10 cellular contexts compared by ENCODE assay signal in the genomic region with DNA sequence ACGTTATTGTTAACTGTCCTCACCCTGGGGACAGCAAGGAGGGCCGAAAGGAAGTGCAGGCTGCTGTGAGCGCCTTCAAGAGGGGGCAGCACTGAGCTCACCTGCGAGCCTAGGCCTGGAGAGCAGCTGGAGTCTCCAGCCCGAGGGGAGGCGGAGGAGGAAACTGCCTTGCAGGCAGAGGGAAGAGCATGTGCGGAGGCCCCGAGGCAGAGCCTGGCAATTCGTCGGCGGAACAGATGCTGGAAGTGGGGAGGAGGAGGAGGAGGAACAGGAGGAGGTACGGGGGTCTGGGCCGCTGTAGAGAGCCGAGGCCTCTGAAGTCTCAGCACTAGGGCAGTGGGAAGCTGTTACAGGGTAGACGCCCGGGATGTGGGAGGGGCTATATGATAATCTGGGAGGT. TPM values are rescaled to one million over a fixed set of nuclear protein-coding genes. Genes with fewer than 3 reads are reported as not detected.
DNase-seq lines count a peak whose midpoint lies in the region; ATAC-seq, FAIRE-seq and TF ChIP-seq lines count a peak whose summit lies in the region.
"Had no signal": no experiment of that assay in that cellular context is flagged by ENCODE, and none has a peak within 500 bp of the region (broad histone marks: within the 10 kb centered on the region; RNA-seq: fewer than 3 reads in every experiment).

No MANE protein-coding gene starts in this region.

- CTCF ChIA-PET in A549 (lab: Yijun Ruan, JAX) (interaction anchor here (1.0 to 2.2 kb wide), 18 partner anchors 8 to 364 kb away, joined by 3 to 12 read pairs (median 4); no protein-coding TSS in a partner anchor), Caco-2 (lab: Charles Lee) (no interaction called here)
- CTCF ChIA-PET in activated CD8-positive, alpha-beta T cell treated with anti-CD3 and anti-CD28 coated beads for 36 hours (lab: Charles Lee): interaction anchor here (0.7 to 4.8 kb wide), 27 partner anchors 10 to 525 kb away, joined by 3 to 26 read pairs (median 4); no protein-coding TSS in a partner anchor

- H3K9me3 Mint-ChIP-seq in Caco-2 (ENCODE audit: unreplicated experiment) (no peaks in the 10 kb centered on the region), immature natural killer cell (no peaks in the 10 kb centered on the region)
- no peaks in the 10 kb centered on the region for H3K9me3 Mint-ChIP-seq in activated CD8-positive, alpha-beta T cell treated with anti-CD3 and anti-CD28 coated beads for 36 hours

- no peak for DNase-seq in A549 (ENCODE audit: low read depth in 1 of 2, low spot score in 1 of 2)
- DNase-seq in Caco-2: no peak
- DNase-seq in activated CD8-positive, alpha-beta T cell treated with anti-CD3 and anti-CD28 coated beads for 36 hours: peak; percentile 27
- no peak for DNase-seq in immature natural killer cell
- no peak for DNase-seq in aorta
- DNase-seq: dorsolateral prefrontal cortex, PC-9 had no signal

- no peak for FAIRE-seq in A549 (lab: Jason Lieb, UNC)

- H3K9me3 ChIP-seq in A549 (no peaks in the 10 kb centered on the region), Caco-2 (no peaks in the 10 kb centered on the region), aorta (ENCODE audit: control insufficient read depth, low read length) (no peaks in the 10 kb centered on the region)

- TF ChIP-seq CTCF in A549 (IDR thresholded peaks at IDR 0.05): no peak
- TF ChIP-seq CTCF in Caco-2 (IDR thresholded peaks at IDR 0.05; ENCODE audit: insufficient read depth in 1 of 2, low read depth in 1 of 2, low read length in 1 of 2, severe bottlenecking in 1 of 2, unreplicated experiment in 1 of 2): no peak
- TF ChIP-seq CTCF in activated CD8-positive, alpha-beta T cell treated with anti-CD3 and anti-CD28 coated beads for 36 hours (IDR thresholded peaks at IDR 0.05): no peak

- POLR2A ChIA-PET in A549 (lab: Yijun Ruan, JAX): no interaction called here
- POLR2A ChIA-PET in Caco-2 (lab: Charles Lee): no interaction called here
- POLR2A ChIA-PET in activated CD8-positive, alpha-beta T cell treated with anti-CD3 and anti-CD28 coated beads for 36 hours (lab: Charles Lee): interaction anchor here (0.8 kb wide), 1 partner anchor 329 kb away, joined by 3 read pairs; no protein-coding TSS in a partner anchor

- no peak for TF ChIP-seq EP300 in A549 (IDR thresholded peaks at IDR 0.05)

- TF ChIP-seq POLR2A in A549 (IDR thresholded peaks at IDR 0.05; ENCODE audit: low read length) (no peak), GM18505 (IDR thresholded peaks at IDR 0.05; ENCODE audit: borderline replicate concordance, extremely low read depth, insufficient read depth, insufficient read length) (no peak)

- H3K36me3 ChIP-seq in Caco-2 (ENCODE audit: control insufficient read depth, insufficient read depth, low read length) (no peaks in the 10 kb centered on the region), aorta (ENCODE audit: control insufficient read depth in 1 of 2, insufficient read depth in 2 of 2, low read length in 1 of 2) (no peaks in the 10 kb centered on the region)

- peak overlapping the region; percentile 4 for H3K27ac Mint-ChIP-seq in Caco-2 (ENCODE audit: unreplicated experiment)
- H3K27ac Mint-ChIP-seq in activated CD8-positive, alpha-beta T cell treated with anti-CD3 and anti-CD28 coated beads for 36 hours: no peak overlapping the region
- H3K27ac Mint-ChIP-seq in immature natural killer cell: peak overlapping the region in 1 of 6 donors; percentile 37

- H3K27me3 Mint-ChIP-seq in Caco-2 (ENCODE audit: insufficient read depth, unreplicated experiment) (peaks cover 2% of the 10 kb centered on the region), immature natural killer cell (ENCODE audit: low read depth in 3 of 3) (peaks cover 1 to 7% (median 1%) of the 10 kb centered on the region in 3 donors)
- no peaks in the 10 kb centered on the region for H3K27me3 Mint-ChIP-seq in activated CD8-positive, alpha-beta T cell treated with anti-CD3 and anti-CD28 coated beads for 36 hours

- H3K27me3 ChIP-seq in Caco-2 (replicated peaks; ENCODE audit: control insufficient read depth, insufficient read depth, low read length) (no peaks in the 10 kb centered on the region), aorta (ENCODE audit: control insufficient read depth in 1 of 2, insufficient read depth in 2 of 2, low read length in 1 of 2) (no peaks in the 10 kb centered on the region)
- H3K27me3 ChIP-seq: dorsolateral prefrontal cortex had no signal

- intact Hi-C loops in Caco-2 (cut with micrococcal nuclease; ENCODE audit: unreplicated experiment): no loop called here
- intact Hi-C loops in activated CD8-positive, alpha-beta T cell treated with anti-CD3 and anti-CD28 coated beads for 36 hours (cut with micrococcal nuclease): loop anchor here (10.0 kb wide), 1 partner anchor 365 kb away; no protein-coding TSS in a partner anchor
- intact Hi-C loops in aorta (cut with DNase I): loop anchor here in 1 of 2 donors (10.0 kb wide), 2 partner anchors 105 to 365 kb away; no protein-coding TSS in a partner anchor

- H3K4me3 ChIP-seq in A549: no peak overlapping the region
- H3K4me3 ChIP-seq in Caco-2 (ENCODE audit: low read depth, low read length): no peak overlapping the region
- no peak overlapping the region for H3K4me3 ChIP-seq in aorta (ENCODE audit: low read length in 2 of 2)
- H3K4me3 ChIP-seq: PC-9 had no signal

- peaks cover 27% of the 10 kb centered on the region for H3K4me1 ChIP-seq in A549
- H3K4me1 ChIP-seq in Caco-2: no peaks in the 10 kb centered on the region
- H3K4me1 ChIP-seq in aorta (ENCODE audit: control insufficient read depth in 1 of 2, insufficient read depth in 2 of 2, low read length in 2 of 2): no peaks in the 10 kb centered on the region

- BruUV-seq in Caco-2 (replicated peaks; lab: Mats Ljungman, UMichigan): no TSS peak

- H3K4me1 Mint-ChIP-seq in Caco-2 (ENCODE audit: low read depth, unreplicated experiment) (no peaks in the 10 kb centered on the region), immature natural killer cell (peaks cover 14 to 17% of the 10 kb centered on the region in 2 donors)
- peaks cover 12% of the 10 kb centered on the region for H3K4me1 Mint-ChIP-seq in activated CD8-positive, alpha-beta T cell treated with anti-CD3 and anti-CD28 coated beads for 36 hours (ENCODE audit: low read depth)

- H3K27ac ChIP-seq in A549 (peak overlapping the region; percentile 84 to 91), aorta (ENCODE audit: low read depth in 1 of 2, low read length in 2 of 2) (no peak overlapping the region)
- H3K27ac ChIP-seq: PC-9 had no signal

- H3K4me2 ChIP-seq in A549: no peak overlapping the region; the same call in 2 of the 3 replicates

- ATAC-seq in A549: no peak
- no peak for ATAC-seq in activated CD8-positive, alpha-beta T cell treated with anti-CD3 and anti-CD28 coated beads for 36 hours
- ATAC-seq in HG03460 (IDR thresholded peaks at IDR 0.05; ENCODE audit: unreplicated experiment): no peak
- no peak for ATAC-seq in aorta (ENCODE audit: low FRiP score)
- no peak for ATAC-seq in GM18505 (IDR thresholded peaks at IDR 0.05; ENCODE audit: unreplicated experiment)
- ATAC-seq in HG03354 (IDR thresholded peaks at IDR 0.05; ENCODE audit: poor library complexity, severe bottlenecking, unreplicated experiment): no peak

- WGBS in A549 (ENCODE audit: missing lambda C conversion rate): 91% methylated on average over 16 of the region's 16 CpGs
- WGBS in aorta, 2 donors: 73 to 82% methylated on average over 16 of the region's 16 CpGs

- TF ChIP-seq RAD21 in A549 (conservative IDR thresholded peaks at IDR 0.05 in 1 of 2, IDR thresholded peaks at IDR 0.05 in 1 of 2): no peak

- H3K4me3 Mint-ChIP-seq in Caco-2 (ENCODE audit: unreplicated experiment): no peak overlapping the region
- peak overlapping the region; percentile 33 for H3K4me3 Mint-ChIP-seq in activated CD8-positive, alpha-beta T cell treated with anti-CD3 and anti-CD28 coated beads for 36 hours
- H3K4me3 Mint-ChIP-seq in immature natural killer cell: peak overlapping the region in 4 of 5 donors; percentile 66 to 74 (median 69)

- H3K36me3 Mint-ChIP-seq in Caco-2 (ENCODE audit: insufficient read depth, unreplicated experiment) (no peaks in the 10 kb centered on the region), immature natural killer cell (no peaks in the 10 kb centered on the region)
- no peaks in the 10 kb centered on the region for H3K36me3 Mint-ChIP-seq in activated CD8-positive, alpha-beta T cell treated with anti-CD3 and anti-CD28 coated beads for 36 hours (ENCODE audit: low read depth)

TF ChIP-seq in A549, 52 proteins besides CTCF, POLR2A, EP300 and RAD21 (continues in another document):
- TF ChIP-seq POLR2AphosphoS2 (conservative IDR thresholded peaks at IDR 0.05; ENCODE audit: low read length) (no peak), MAFK (IDR thresholded peaks at IDR 0.05; ENCODE audit: partially characterized antibody) (no peak), NPAS2 (CRISPR knock-in tag; IDR thresholded peaks at IDR 0.05; ENCODE audit: borderline replicate concordance) (no peak), ZSCAN20 (CRISPR knock-in tag; IDR thresholded peaks at IDR 0.05) (no peak), HEYL (CRISPR knock-in tag; IDR thresholded peaks at IDR 0.05) (no peak), MYC (IDR thresholded peaks at IDR 0.05; ENCODE audit: borderline replicate concordance, low read length) (no peak), SREBF2 (IDR thresholded peaks at IDR 0.05) (no peak), RNF2 (IDR thresholded peaks at IDR 0.05; ENCODE audit: borderline replicate concordance, low read depth) (no peak), MAX (IDR thresholded peaks at IDR 0.05) (no peak), EHF (CRISPR knock-in tag; IDR thresholded peaks at IDR 0.05) (no peak), FOSB (CRISPR knock-in tag; IDR thresholded peaks at IDR 0.05) (no peak)

RNA-seq across cellular contexts. Expression of gene PLCG2, which starts 49.6 kb away (rescaled TPM):
- polyA plus RNA-seq in A549 (2011; rRNA removed) (6.0 and 8.2 TPM in 2 replicates), A549 (2017; fragmentation: RNase III; extraction: RNeasy Plus Mini Kit Qiagen cat#74134 plus additional on column Dnase treatment) (2.5 to 2.8 TPM (median 2.8 TPM) in 3 replicates), immature natural killer cell (10 to 100 TPM; 24.4 to 91.6 (median 46.4) TPM), aorta (1 to 10 TPM; 2.5 to 3.0 TPM)
- polyA plus RNA-seq in A549 (2012; cell fraction: cytosol; rRNA removed): 3.6 and 4.2 TPM in 2 replicates
- 13.4 and 13.8 TPM in 2 replicates for polyA plus RNA-seq in A549 (2012; cell fraction: nucleus; rRNA removed)
- 16.9 and 22.0 TPM in 2 replicates for polyA minus RNA-seq in A549 (2011; rRNA and poly(A)+ RNA removed)
- total RNA-seq in Caco-2 (2022) (10.3 and 14.4 TPM in 2 replicates), aorta (10 to 100 TPM; 21.2 to 48.4 TPM)
- 10 to 100 TPM; 12.7 to 13.7 TPM for total RNA-seq in activated CD8-positive, alpha-beta T cell treated with anti-CD3 and anti-CD28 coated beads for 36 hours

Comparison
In these comparisons a context has a peak if more than half of its experiments do, and no peak if none do; other contexts are left out.
1. H3K27ac ChIP-seq: peak in A549 (2 of 2); none in aorta (0 of 2).